ENCODE assay signal across 12 cellular contexts in genomic region chr10:97464226-97464625, GRCh38. TPM values are rescaled to one million over a fixed set of nuclear protein-coding genes. Genes with fewer than 3 reads are reported as not detected.
DNase-seq lines count a peak whose midpoint lies in the region; ATAC-seq and TF ChIP-seq lines count a peak whose summit lies in the region.
"Had no signal": no experiment of that assay in that cellular context is flagged by ENCODE, and none has a peak within 500 bp of the region (broad histone marks: within the 10 kb centered on the region; RNA-seq: fewer than 3 reads in every experiment).

No MANE protein-coding gene starts in this region.

- intact Hi-C loops in HCT116 (cut with micrococcal nuclease) (loop anchor here (5.0 kb wide), 1 partner anchor 392 kb away; no protein-coding TSS in a partner anchor), breast epithelium (cut with DNase I; ENCODE audit: low total_unique reads) (loop anchor here (10.0 kb wide), 1 partner anchor 81 kb away; no protein-coding TSS in a partner anchor)
- intact Hi-C loops in naive thymus-derived CD4-positive, alpha-beta T cell (cut with micrococcal nuclease), result loop anchor here in 1 of 2 donors (5.0 kb wide), 1 partner anchor 33 kb away; the partner anchor contains the start of genes MMS19 and UBTD1

- RAD21 ChIA-PET in HCT116 (lab: Charles Lee; ENCODE audit: low non-redundant PET in 1 of 2, low total read pairs in 2 of 2, uncharacterized antibody in 2 of 2, unreplicated experiment in 2 of 2), result interaction anchor here (0.7 to 1.2 kb wide), 2 partner anchors 88 to 89 kb away, joined by 3 to 4 read pairs; no protein-coding TSS in a partner anchor

- H3K4me1 ChIP-seq in HCT116 (ENCODE audit: control insufficient read depth in 1 of 2, insufficient read depth in 2 of 2, low read length in 2 of 2) (peaks cover 20 to 38% of the 10 kb centered on the region in 2 experiments), breast epithelium (no peaks in the 10 kb centered on the region)
- H3K4me1 ChIP-seq in naive thymus-derived CD4-positive, alpha-beta T cell (ENCODE audit: control insufficient read depth in 2 of 2, insufficient read depth in 2 of 2, low read length in 2 of 2), result no peaks in the 10 kb centered on the region
- H3K4me1 ChIP-seq: parathyroid adenoma, SJSA1 had no signal

- POLR2A ChIA-PET in AG04450 (lab: Yijun Ruan, JAX) (no interaction called here), HCT116 (lab: Charles Lee) (interaction anchor here (1.2 kb wide), 1 partner anchor 153 kb away, joined by 3 read pairs; no protein-coding TSS in a partner anchor)
- POLR2A ChIA-PET in naive thymus-derived CD4-positive, alpha-beta T cell (lab: Charles Lee), result no interaction called here

- BruUV-seq in HCT116 (replicated peaks; lab: Mats Ljungman, UMichigan), result no TSS peak

- H2AFZ ChIP-seq in HCT116 (ENCODE audit: low read depth, low read length, poor library complexity, severe bottlenecking), result no peak overlapping the region
- H2AFZ ChIP-seq: parathyroid adenoma had no signal

- H3K9me3 Mint-ChIP-seq in naive thymus-derived CD4-positive, alpha-beta T cell, result no peaks in the 10 kb centered on the region
- H3K9me3 Mint-ChIP-seq: stimulated activated naive B cell treated with anti-CD40 and anti-IgM and Interleukin-4, amounts not matched to agents 10 μg/mL and 1 μg/mL and 100 μg/mL, for 72 hours had no signal

- peaks cover 10 to 29% (median 20%) of the 10 kb centered on the region in 5 donors for H3K36me3 Mint-ChIP-seq in naive thymus-derived CD4-positive, alpha-beta T cell

- H3K9ac ChIP-seq in HCT116 (ENCODE audit: low read length), result no peak overlapping the region
- H3K9ac ChIP-seq: parathyroid adenoma had no signal

- H4K20me1 ChIP-seq in HCT116 (ENCODE audit: insufficient read depth), result peaks cover 2% of the 10 kb centered on the region; the same call in 1 of the 2 replicates

- no peak overlapping the region for H3K4me3 Mint-ChIP-seq in naive thymus-derived CD4-positive, alpha-beta T cell
- H3K4me3 Mint-ChIP-seq: stimulated activated naive B cell treated with anti-CD40 and anti-IgM and Interleukin-4, amounts not matched to agents 10 μg/mL and 1 μg/mL and 100 μg/mL, for 72 hours had no signal

- H3K4me2 ChIP-seq in HCT116 (ENCODE audit: low read length), result no peak overlapping the region

- H3K36me3 ChIP-seq in HCT116 (ENCODE audit: control insufficient read depth in 1 of 2, insufficient read depth in 2 of 2, low read length in 2 of 2) (peaks cover 53 to 71% of the 10 kb centered on the region in 2 experiments), breast epithelium (peaks cover 11% of the 10 kb centered on the region)
- peaks cover 23 to 99% (median 31%) of the 10 kb centered on the region in 3 experiments for H3K36me3 ChIP-seq in naive thymus-derived CD4-positive, alpha-beta T cell (ENCODE audit: control insufficient read depth in 2 of 3, insufficient read depth in 3 of 3, low read length in 3 of 3)

- TF ChIP-seq RAD21 in HCT116 (IDR thresholded peaks at IDR 0.05; ENCODE audit: low read depth), result no peak

- ATAC-seq in HCT116 (no peak), HG03196 (IDR thresholded peaks at IDR 0.05; ENCODE audit: unreplicated experiment) (no peak), GM21786 (IDR thresholded peaks at IDR 0.05; ENCODE audit: unreplicated experiment) (no peak)
- no peak for ATAC-seq in naive thymus-derived CD4-positive, alpha-beta T cell

- DNase-seq in AG04450 (ENCODE audit: low read depth, low spot score), result no peak
- no peak for DNase-seq in HCT116 (ENCODE audit: low read depth, low spot score)
- DNase-seq in breast epithelium (ENCODE audit: low spot score in 2 of 2), result no peak
- no peak for DNase-seq in naive thymus-derived CD4-positive, alpha-beta T cell
- DNase-seq in amniotic stem cell (lab: John Stamatoyannopoulos, UW), result no peak
- no peak for DNase-seq in stimulated activated CD4-positive, alpha-beta T cell treated with anti-CD3 and anti-CD28 coated beads, Interleukin-1b, Interleukin-23, amount 100 ng/mL, for 48 hours
- DNase-seq: activated CD4-positive, CD25-positive, alpha-beta regulatory T cell treated with anti-CD3 and anti-CD28 coated beads, Interleukin-2, amount 50 U/mL, for 72 hours; stimulated activated naive B cell treated with anti-CD40 and anti-IgM and Interleukin-4, amounts not matched to agents 10 μg/mL and 1 μg/mL and 100 μg/mL, for 72 hours had no signal

- no peaks in the 10 kb centered on the region for H3K27me3 ChIP-seq in AG04450 (ENCODE audit: control insufficient read depth, insufficient read depth, low read length)
- no peaks in the 10 kb centered on the region for H3K27me3 ChIP-seq in HCT116 (ENCODE audit: insufficient read depth, low read length)
- no peaks in the 10 kb centered on the region for H3K27me3 ChIP-seq in breast epithelium
- no peaks in the 10 kb centered on the region for H3K27me3 ChIP-seq in naive thymus-derived CD4-positive, alpha-beta T cell (ENCODE audit: control insufficient read depth in 2 of 2, insufficient read depth in 2 of 2, low read length in 2 of 2)
- H3K27me3 ChIP-seq: SJSA1 had no signal

- 0 out of 2 replicates have a peak, but pooled peaks cover 3% of the 10 kb centered on the region for H3K79me2 ChIP-seq in HCT116 (ENCODE audit: insufficient read depth, low read length)
- H3K79me2 ChIP-seq: parathyroid adenoma had no signal

- CTCF ChIA-PET in AG04450 (lab: Charles Lee), result interaction anchor here (0.5 to 4.2 kb wide), 23 partner anchors 9 to 267 kb away, joined by 3 to 44 read pairs (median 4); no protein-coding TSS in a partner anchor
- CTCF ChIA-PET in HCT116 (lab: Charles Lee), result interaction anchor here (0.7 to 1.0 kb wide), 5 partner anchors 10 to 152 kb away, joined by 3 to 5 read pairs (median 3); no protein-coding TSS in a partner anchor
- CTCF ChIA-PET in naive thymus-derived CD4-positive, alpha-beta T cell (lab: Charles Lee), result interaction anchor here (0.7 to 7.3 kb wide), 5 partner anchors 10 to 260 kb away, joined by 3 to 64 read pairs (median 5); no protein-coding TSS in a partner anchor

- TF ChIP-seq CTCF in AG04450 (IDR thresholded peaks at IDR 0.05; ENCODE audit: low read depth, low read length), result no peak
- no peak for TF ChIP-seq CTCF in HCT116 (IDR thresholded peaks at IDR 0.05 in 2 of 3, conservative IDR thresholded peaks at IDR 0.05 in 1 of 3; ENCODE audit: borderline replicate concordance in 1 of 3, insufficient read depth in 1 of 3, low read depth in 2 of 3, low read length in 2 of 3)
- no peak for TF ChIP-seq CTCF in breast epithelium (IDR thresholded peaks at IDR 0.05)

- H3K9me2 ChIP-seq in HCT116 (ENCODE audit: insufficient read depth), result no peaks in the 10 kb centered on the region

- H3K27ac ChIP-seq in AG04450 (ENCODE audit: low read depth, low read length), result peak overlapping the region; percentile 61
- peak overlapping the region; percentile 68 for H3K27ac ChIP-seq in HCT116 (ENCODE audit: low read depth, low read length)
- peak overlapping the region; percentile 27 to 65 for H3K27ac ChIP-seq in breast epithelium
- H3K27ac ChIP-seq in naive thymus-derived CD4-positive, alpha-beta T cell (ENCODE audit: low read depth, low read length), result no peak overlapping the region
- H3K27ac ChIP-seq: parathyroid adenoma, SJSA1 had no signal

- H3K4me1 Mint-ChIP-seq in naive thymus-derived CD4-positive, alpha-beta T cell, result peaks cover 0 to 3% (median 0%) of the 10 kb centered on the region in 7 donors
- H3K4me1 Mint-ChIP-seq: stimulated activated naive B cell treated with anti-CD40 and anti-IgM and Interleukin-4, amounts not matched to agents 10 μg/mL and 1 μg/mL and 100 μg/mL, for 72 hours had no signal

- H3K4me3 ChIP-seq in AG04450 (ENCODE audit: low read depth, low read length), result no peak overlapping the region
- H3K4me3 ChIP-seq in HCT116 (replicated peaks in 1 of 2; ENCODE audit: low read depth in 1 of 2, low read length in 2 of 2), result no peak overlapping the region
- H3K4me3 ChIP-seq in breast epithelium, result no peak overlapping the region
- H3K4me3 ChIP-seq in naive thymus-derived CD4-positive, alpha-beta T cell (ENCODE audit: low read length), result no peak overlapping the region
- H3K4me3 ChIP-seq: SJSA1 had no signal

- H3K27me3 Mint-ChIP-seq in naive thymus-derived CD4-positive, alpha-beta T cell, result no peaks in the 10 kb centered on the region
- H3K27me3 Mint-ChIP-seq: stimulated activated naive B cell treated with anti-CD40 and anti-IgM and Interleukin-4, amounts not matched to agents 10 μg/mL and 1 μg/mL and 100 μg/mL, for 72 hours had no signal

- no peaks in the 10 kb centered on the region for H3K9me3 ChIP-seq in AG04450 (ENCODE audit: control insufficient read depth, insufficient read depth, low read length)
- H3K9me3 ChIP-seq in HCT116 (ENCODE audit: control insufficient read depth in 1 of 2, insufficient read depth in 1 of 2, low read depth in 1 of 2, low read length in 2 of 2), result no peaks in the 10 kb centered on the region
- no peaks in the 10 kb centered on the region for H3K9me3 ChIP-seq in breast epithelium
- H3K9me3 ChIP-seq in naive thymus-derived CD4-positive, alpha-beta T cell (ENCODE audit: control insufficient read depth in 2 of 3, low read length in 3 of 3), result no peaks in the 10 kb centered on the region
- H3K9me3 ChIP-seq: SJSA1 had no signal

- TF ChIP-seq POLR2A in HCT116 (IDR thresholded peaks at IDR 0.05; ENCODE audit: borderline replicate concordance, extremely low read depth, insufficient read depth, insufficient read length), result no peak
- no peak for TF ChIP-seq POLR2A in breast epithelium (IDR thresholded peaks at IDR 0.05)

- H3K27ac Mint-ChIP-seq in naive thymus-derived CD4-positive, alpha-beta T cell, result peak overlapping the region in 6 of 9 donors; percentile 24 to 67 (median 49)

RNA-seq across cellular contexts. Expression of gene ZDHHC16, which starts 18.3 kb away (rescaled TPM):
- 64.5 and 69.6 TPM in 2 replicates for polyA plus RNA-seq in AG04450 (2011; rRNA removed)
- 80.7 and 95.1 TPM in 2 replicates for polyA minus RNA-seq in AG04450 (2011; rRNA and poly(A)+ RNA removed)
- total RNA-seq in HCT116 (2021; ENCODE audit: unreplicated experiment) (34.0 TPM), breast epithelium (10 to 100 TPM; 21.6 to 53.1 (median 44.6) TPM)
- polyA plus RNA-seq in HCT116 (2012), result 23.9 and 32.2 TPM in 2 replicates
- 10 to 100 TPM; 13.2 to 38.8 (median 26.8) TPM for total RNA-seq in naive thymus-derived CD4-positive, alpha-beta T cell
- polyA plus RNA-seq in naive thymus-derived CD4-positive, alpha-beta T cell, result 10 to 100 TPM; 24.4 to 37.3 TPM

RNA-seq across cellular contexts. Expression of gene EXOSC1, which starts 18.4 kb away (rescaled TPM):
- 47.6 and 50.8 TPM in 2 replicates for polyA plus RNA-seq in AG04450 (2011; rRNA removed)
- polyA minus RNA-seq in AG04450 (2011; rRNA and poly(A)+ RNA removed), result 26.3 and 37.8 TPM in 2 replicates
- 38.9 TPM for total RNA-seq in HCT116 (2021; ENCODE audit: unreplicated experiment)
- 44.7 and 53.0 TPM in 2 replicates for polyA plus RNA-seq in HCT116 (2012)
- total RNA-seq in breast epithelium, result 10 to 100 TPM; 27.7 to 37.9 (median 36.7) TPM
- total RNA-seq in naive thymus-derived CD4-positive, alpha-beta T cell, result 10 to 100 TPM; 32.6 to 65.4 (median 53.2) TPM
- polyA plus RNA-seq in naive thymus-derived CD4-positive, alpha-beta T cell, result 10 to 100 TPM; 69.7 to 80.3 TPM

RNA-seq across cellular contexts. Expression of gene MMS19, which starts 34.0 kb away (rescaled TPM):
- polyA plus RNA-seq in AG04450 (2011; rRNA removed), result 71.5 and 80.2 TPM in 2 replicates
- 144 and 158 TPM in 2 replicates for polyA minus RNA-seq in AG04450 (2011; rRNA and poly(A)+ RNA removed)
- total RNA-seq in HCT116 (2021; ENCODE audit: unreplicated experiment), result 101 TPM
- 87.2 and 107 TPM in 2 replicates for polyA plus RNA-seq in HCT116 (2012)
- 100 to 1,000 TPM in 1 of 3 donors, 10 to 100 TPM in 2; 73.0 to 109 (median 78.7) TPM for total RNA-seq in breast epithelium
- total RNA-seq in naive thymus-derived CD4-positive, alpha-beta T cell, result 100 to 1,000 TPM in 2 of 5 experiments, 10 to 100 TPM in 3; 68.7 to 113 (median 87.9) TPM
- 10 to 100 TPM; 37.4 to 59.0 TPM for polyA plus RNA-seq in naive thymus-derived CD4-positive, alpha-beta T cell

RNA-seq across cellular contexts. Expression of gene UBTD1, which starts 34.5 kb away (rescaled TPM):
- polyA plus RNA-seq in AG04450 (2011; rRNA removed), result 15.5 and 20.3 TPM in 2 replicates
- polyA minus RNA-seq in AG04450 (2011; rRNA and poly(A)+ RNA removed), result 7.9 and 9.6 TPM in 2 replicates
- total RNA-seq in HCT116 (2021; ENCODE audit: unreplicated experiment) (12.8 TPM), breast epithelium (10 to 100 TPM in 2 of 3 donors, 1 to 10 TPM in 1; 9.9 to 14.7 (median 12.4) TPM)
- polyA plus RNA-seq in HCT116 (2012), result 13.6 and 15.6 TPM in 2 replicates
- 1 to 10 TPM in 4 of 5 experiments, under 1 TPM in 1; 0.94 to 4.2 (median 2.1) TPM for total RNA-seq in naive thymus-derived CD4-positive, alpha-beta T cell
- polyA plus RNA-seq in naive thymus-derived CD4-positive, alpha-beta T cell, result 1 to 10 TPM; 1.2 to 2.9 TPM

RNA-seq across cellular contexts. Expression of gene PGAM1, which starts 38.2 kb away (rescaled TPM):
- polyA plus RNA-seq in AG04450 (2011; rRNA removed), result 452 and 459 TPM in 2 replicates
- polyA minus RNA-seq in AG04450 (2011; rRNA and poly(A)+ RNA removed), result 283 and 326 TPM in 2 replicates
- total RNA-seq in HCT116 (2021; ENCODE audit: unreplicated experiment) (497 TPM), breast epithelium (100 to 1,000 TPM; 162 to 182 (median 171) TPM)
- polyA plus RNA-seq in HCT116 (2012), result 584 and 661 TPM in 2 replicates
- 100 to 1,000 TPM in 2 of 5 experiments, 10 to 100 TPM in 3; 58.5 to 536 (median 69.8) TPM for total RNA-seq in naive thymus-derived CD4-positive, alpha-beta T cell
- polyA plus RNA-seq in naive thymus-derived CD4-positive, alpha-beta T cell, result 100 to 1,000 TPM; 172 to 204 TPM
